Comparison of ENCODE assay signal across 21 cellular contexts in genomic region chr2:142734770-142735169, GRCh38.
DNase-seq lines count a peak whose midpoint lies in the region; ATAC-seq and TF ChIP-seq lines count a peak whose summit lies in the region.
"Had no signal": no experiment of that assay in that cellular context is flagged by ENCODE, and none has a peak within 500 bp of the region (broad histone marks: within the 10 kb centered on the region; RNA-seq: fewer than 3 reads in every experiment).

No MANE protein-coding gene starts in this region.

- H3K27ac ChIP-seq in brain microvascular endothelial cell, result no peak overlapping the region
- H3K27ac ChIP-seq: SK-N-MC had no signal

- DNase-seq in Daoy (ENCODE audit: low read depth), result peak; percentile 2
- peak; percentile 8 for DNase-seq in brain microvascular endothelial cell
- DNase-seq in kidney tubule cell (ENCODE audit: low spot score), result peak; percentile 9
- DNase-seq in NK-92 (lab: John Stamatoyannopoulos, UW; ENCODE audit: unreplicated experiment), result no peak
- DNase-seq in COR-L47 (lab: John Stamatoyannopoulos, UW), result no peak
- no peak for DNase-seq in DMS79 (lab: John Stamatoyannopoulos, UW)
- DNase-seq: 8988T; Caco-2; DMS153; EL; GOT3; NCI-H1105; NCI-H1694; NCI-H2081 treated with DMSO at 0.1 percent for 48 hours; NCI-H446 treated with DMSO at 0.1 percent for 48 hours; NCI-H69; NK-92 treated with Interleukin-12 subunit alpha and Interleukin-12 subunit beta, amount 100 ng/mL, for 24 hours; SHP77 had no signal

- H3K36me3 ChIP-seq in brain microvascular endothelial cell (replicated peaks), result no peaks in the 10 kb centered on the region

- no peak for TF ChIP-seq CTCF in brain microvascular endothelial cell (IDR thresholded peaks at IDR 0.05; ENCODE audit: low read depth, low read length, missing control alignments)

- in situ Hi-C loops in brain microvascular endothelial cell (cut with HindIII; ENCODE audit: low pct_ligation_motif_present, low sequenced_read_pairs), result no loop called here

- no peaks in the 10 kb centered on the region for H3K27me3 ChIP-seq in brain microvascular endothelial cell (replicated peaks)

- no peak overlapping the region for H3K4me3 ChIP-seq in brain microvascular endothelial cell (ENCODE audit: low read depth, low read length)
- H3K4me3 ChIP-seq: SK-N-MC had no signal

- ATAC-seq in HG03432 (IDR thresholded peaks at IDR 0.05; ENCODE audit: unreplicated experiment), result peak; percentile 48
- no peak for ATAC-seq in GM21381 (IDR thresholded peaks at IDR 0.05; ENCODE audit: unreplicated experiment)

Comparison
In these comparisons a context has a peak if more than half of its experiments do, and no peak if none do; other contexts are left out.
1. DNase-seq: peak in Daoy (single experiment), brain microvascular endothelial cell (single experiment) and kidney tubule cell (single experiment); none in NK-92 (single experiment), COR-L47 (single experiment) and DMS79 (single experiment).